Comparison of ENCODE assay signal across 25 cellular contexts in genomic region chr16:81618187-81618586, GRCh38.
A peak's percentile ranks its signal among the peaks of the same experiment; 100 is the strongest.
DNase-seq lines count a peak whose midpoint lies in the region; ATAC-seq and TF ChIP-seq lines count a peak whose summit lies in the region.
"Had no signal": no experiment of that assay in that cellular context is flagged by ENCODE, and none has a peak within 500 bp of the region (broad histone marks: within the 10 kb centered on the region; RNA-seq: fewer than 3 reads in every experiment).

No MANE protein-coding gene starts in this region.

- no peak overlapping the region for H3K27ac ChIP-seq in CD4-positive, alpha-beta memory T cell (ENCODE audit: low read depth, low read length)
- H3K27ac ChIP-seq in angular gyrus (ENCODE audit: low read depth, low read length) (peak overlapping the region; percentile 74), prostate gland (peak overlapping the region; percentile 8 to 58), upper lobe of left lung (peak overlapping the region in 2 of 4 donors; percentile 1 to 39)
- H3K27ac ChIP-seq: left ventricle myocardium inferior, testis, uterus had no signal

- no peak overlapping the region for H3K4me3 ChIP-seq in CD4-positive, alpha-beta memory T cell (ENCODE audit: low read length in 2 of 2)
- no peak overlapping the region for H3K4me3 ChIP-seq in prostate gland
- H3K4me3 ChIP-seq in upper lobe of left lung: no peak overlapping the region
- H3K4me3 ChIP-seq: K562, left ventricle myocardium inferior, testis, uterus had no signal

- TF ChIP-seq CTCF in prostate gland (IDR thresholded peaks at IDR 0.05) (no peak), upper lobe of left lung (IDR thresholded peaks at IDR 0.05) (no peak), natural killer cell (IDR thresholded peaks at IDR 0.05) (no peak)

- H3K36me3 ChIP-seq in CD4-positive, alpha-beta memory T cell (ENCODE audit: insufficient read depth, low read length): no peaks in the 10 kb centered on the region
- no peaks in the 10 kb centered on the region for H3K36me3 ChIP-seq in prostate gland
- H3K36me3 ChIP-seq in upper lobe of left lung: peaks cover 0 to 42% (median 6%) of the 10 kb centered on the region in 4 donors
- H3K36me3 ChIP-seq: uterus had no signal

- TF ChIP-seq POLR2A in prostate gland (IDR thresholded peaks at IDR 0.05) (no peak), upper lobe of left lung (IDR thresholded peaks at IDR 0.05) (no peak)

- peak overlapping the region in 5 of 7 donors; percentile 55 to 87 (median 81) for H3K27ac Mint-ChIP-seq in CD4-positive, alpha-beta memory T cell
- H3K27ac Mint-ChIP-seq in immature natural killer cell (peak overlapping the region in 4 of 6 donors; percentile 34 to 89 (median 67)), natural killer cell (no peak overlapping the region)
- H3K27ac Mint-ChIP-seq: B cell had no signal

- no peaks in the 10 kb centered on the region for H3K27me3 Mint-ChIP-seq in CD4-positive, alpha-beta memory T cell
- peaks cover 0 to 7% (median 7%) of the 10 kb centered on the region in 3 donors for H3K27me3 Mint-ChIP-seq in immature natural killer cell (ENCODE audit: low read depth in 3 of 3)
- H3K27me3 Mint-ChIP-seq in natural killer cell (ENCODE audit: low read depth in 2 of 2): no peaks in the 10 kb centered on the region
- H3K27me3 Mint-ChIP-seq: activated CD4-positive, alpha-beta memory T cell treated with anti-CD3 and anti-CD28 coated beads for 36 hours; B cell had no signal

- intact Hi-C loops in CD4-positive, alpha-beta memory T cell (cut with micrococcal nuclease): loop anchor here (5.0 kb wide), 1 partner anchor 96 kb away; no protein-coding TSS in a partner anchor
- intact Hi-C loops in prostate gland (cut with DNase I) (no loop called here), natural killer cell (cut with micrococcal nuclease) (loop anchor here (5.0 kb wide), 2 partner anchors 41 to 224 kb away; no protein-coding TSS in a partner anchor)

- H3K4me1 ChIP-seq in CD4-positive, alpha-beta memory T cell (ENCODE audit: insufficient read depth, low read length): peaks cover 25% of the 10 kb centered on the region
- peaks cover 8% of the 10 kb centered on the region for H3K4me1 ChIP-seq in prostate gland (replicated peaks)
- peaks cover 16 to 31% (median 29%) of the 10 kb centered on the region in 4 donors for H3K4me1 ChIP-seq in upper lobe of left lung
- H3K4me1 ChIP-seq: testis, uterus had no signal

- H3K9me3 ChIP-seq in CD4-positive, alpha-beta memory T cell (ENCODE audit: control insufficient read depth in 1 of 2, low read length in 2 of 2): no peaks in the 10 kb centered on the region
- H3K9me3 ChIP-seq in prostate gland (no peaks in the 10 kb centered on the region), upper lobe of left lung (no peaks in the 10 kb centered on the region)
- H3K9me3 ChIP-seq: left ventricle myocardium inferior, testis, uterus had no signal

- DNase-seq in CD4-positive, alpha-beta memory T cell: no peak
- DNase-seq in immature natural killer cell (no peak), prostate gland (ENCODE audit: low spot score) (no peak), NCI-H2029 (lab: John Stamatoyannopoulos, UW) (no peak), NOMO-1 (lab: John Stamatoyannopoulos, UW; ENCODE audit: unreplicated experiment in 2 of 2) (no peak), upper lobe of left lung (no peak), natural killer cell (no peak)
- DNase-seq: activated CD4-positive, alpha-beta memory T cell treated with anti-CD3 and anti-CD28 coated beads for 36 hours; activated CD4-positive, CD25-positive, alpha-beta regulatory T cell; activated T-cell treated with anti-CD3 and anti-CD28 coated beads, Interleukin-2, amount 50 U/mL, for 72 hours; cerebellar nuclear complex; DMS53; left ventricle myocardium inferior; NCI-H1048; NCI-H1694; NCI-H2171; occipital lobe; OCI-M1; stimulated activated naive CD4-positive, alpha-beta T cell; T-helper 1 cell; testis; uterus had no signal

- no peak for TF ChIP-seq EP300 in upper lobe of left lung (IDR thresholded peaks at IDR 0.05)

- peaks cover 10 to 19% (median 12%) of the 10 kb centered on the region in 4 donors for H3K4me1 Mint-ChIP-seq in CD4-positive, alpha-beta memory T cell
- H3K4me1 Mint-ChIP-seq in immature natural killer cell: peaks cover 1 to 11% of the 10 kb centered on the region in 2 donors
- peaks cover 6 to 17% of the 10 kb centered on the region in 2 donors for H3K4me1 Mint-ChIP-seq in natural killer cell

- H3K4me3 Mint-ChIP-seq in CD4-positive, alpha-beta memory T cell: peak overlapping the region in 1 of 8 donors; percentile 33
- no peak overlapping the region for H3K4me3 Mint-ChIP-seq in immature natural killer cell
- no peak overlapping the region for H3K4me3 Mint-ChIP-seq in natural killer cell
- H3K4me3 Mint-ChIP-seq: activated CD4-positive, alpha-beta memory T cell treated with anti-CD3 and anti-CD28 coated beads for 36 hours; B cell had no signal

- ATAC-seq in upper lobe of left lung (ENCODE audit: low FRiP score in 2 of 2) (no peak), natural killer cell (no peak)
- ATAC-seq: activated T-cell treated with anti-CD3 and anti-CD28 coated beads, Interleukin-2, amount 50 U/mL, for 72 hours; K562 had no signal

- peaks cover 4 to 5% of the 10 kb centered on the region in 2 donors for H3K36me3 Mint-ChIP-seq in CD4-positive, alpha-beta memory T cell
- peaks cover 3 to 4% (median 4%) of the 10 kb centered on the region in 3 donors for H3K36me3 Mint-ChIP-seq in immature natural killer cell
- H3K36me3 Mint-ChIP-seq in natural killer cell: no peaks in the 10 kb centered on the region

- H3K9me3 Mint-ChIP-seq in CD4-positive, alpha-beta memory T cell: no peaks in the 10 kb centered on the region
- H3K9me3 Mint-ChIP-seq in immature natural killer cell (no peaks in the 10 kb centered on the region), natural killer cell (no peaks in the 10 kb centered on the region)
- H3K9me3 Mint-ChIP-seq: activated CD4-positive, alpha-beta memory T cell treated with anti-CD3 and anti-CD28 coated beads for 36 hours; activated T-cell treated with anti-CD3 and anti-CD28 coated beads, Interleukin-2, amount 50 U/mL, for 72 hours had no signal

- POLR2A ChIA-PET in CD4-positive, alpha-beta memory T cell (lab: Charles Lee; ENCODE audit: partially characterized antibody): interaction anchor here (1.3 to 2.6 kb wide), 2 partner anchors 101 kb away, joined by 3 to 18 read pairs; no protein-coding TSS in a partner anchor

- CTCF ChIA-PET in CD4-positive, alpha-beta memory T cell (lab: Charles Lee; ENCODE audit: partially characterized antibody): interaction anchor here (1.0 to 3.3 kb wide), 5 partner anchors 80 to 214 kb away, joined by 3 to 15 read pairs (median 5); no protein-coding TSS in a partner anchor

- H3K27me3 ChIP-seq in CD4-positive, alpha-beta memory T cell (ENCODE audit: insufficient read depth, low read length): no peaks in the 10 kb centered on the region
- H3K27me3 ChIP-seq in prostate gland (replicated peaks; ENCODE audit: insufficient read depth) (no peaks in the 10 kb centered on the region), upper lobe of left lung (no peaks in the 10 kb centered on the region)
- H3K27me3 ChIP-seq: testis, uterus had no signal

- 83% methylated on average over 6 of the region's 6 CpGs for WGBS in prostate gland
- 77 to 83% methylated on average over 6 of the region's 6 CpGs for WGBS in upper lobe of left lung, 2 donors

Comparison
In these comparisons a context has a peak if more than half of its experiments do, and no peak if none do; other contexts are left out.
1. H3K27ac Mint-ChIP-seq: peak in CD4-positive, alpha-beta memory T cell (5 of 7) and immature natural killer cell (4 of 6); none in natural killer cell (0 of 2).